16 cellular contexts compared by ENCODE assay signal in genomic region chr2:10159086-10159485, GRCh38.
"Had no signal": no experiment of that assay in that cellular context is flagged by ENCODE, and none has a peak within 500 bp of the region (broad histone marks: within the 10 kb centered on the region; RNA-seq: fewer than 3 reads in every experiment).

No MANE protein-coding gene starts in this region.

- H3K27me3 Mint-ChIP-seq: progenitor cell of endocrine pancreas; stimulated activated memory B cell treated with anti-CD40 and anti-IgM and Interleukin-4, amounts not matched to agents 10 μg/mL and 1 μg/mL and 100 μg/mL, for 72 hours had no signal

- H3K9me3 ChIP-seq: lower lobe of right lung, tibial nerve, vagina had no signal

- H3K4me3 Mint-ChIP-seq: mesothelial cell of epicardium; stimulated activated memory B cell treated with anti-CD40 and anti-IgM and Interleukin-4, amounts not matched to agents 10 μg/mL and 1 μg/mL and 100 μg/mL, for 72 hours had no signal

- ATAC-seq: esophagus mucosa; left cardiac atrium; lower lobe of right lung; stimulated activated memory B cell treated with anti-CD40 and anti-IgM and Interleukin-4, amounts not matched to agents 10 μg/mL and 1 μg/mL and 100 μg/mL, for 72 hours had no signal

- H3K9me3 Mint-ChIP-seq: mesothelial cell of epicardium; stimulated activated memory B cell treated with anti-CD40 and anti-IgM and Interleukin-4, amounts not matched to agents 10 μg/mL and 1 μg/mL and 100 μg/mL, for 72 hours had no signal

- H3K27ac Mint-ChIP-seq: mesothelial cell of epicardium; progenitor cell of endocrine pancreas; stimulated activated memory B cell treated with anti-CD40 and anti-IgM and Interleukin-4, amounts not matched to agents 10 μg/mL and 1 μg/mL and 100 μg/mL, for 72 hours had no signal

- H3K36me3 Mint-ChIP-seq: mesothelial cell of epicardium; stimulated activated memory B cell treated with anti-CD40 and anti-IgM and Interleukin-4, amounts not matched to agents 10 μg/mL and 1 μg/mL and 100 μg/mL, for 72 hours had no signal

- DNase-seq: activated CD4-positive, alpha-beta T cell treated with anti-CD3 and anti-CD28 coated beads, Interleukin-2, amount 50 U/mL, for 1 hour; activated CD8-positive, alpha-beta memory T cell treated with anti-CD3 and anti-CD28 coated beads, Interleukin-2, amount 50 U/mL, for 4 hours; activated naive CD4-positive, alpha-beta T cell treated with anti-CD3 and anti-CD28 coated beads, Interleukin-2, amount 50 U/mL, for 16 hours; amniotic stem cell; brain microvascular endothelial cell; cerebellar nuclear complex; left cardiac atrium; lower lobe of right lung; right cardiac atrium; small intestine had no signal

- H3K36me3 ChIP-seq: brain microvascular endothelial cell, lower lobe of right lung, tibial nerve, vagina had no signal

- H3K27ac ChIP-seq: brain microvascular endothelial cell, lower lobe of right lung, tibial nerve, vagina had no signal
